Comparison of ENCODE assay signal across 11 cellular contexts in genomic region chr5:132098151-132098594, GRCh38. TPM values are rescaled to one million over a fixed set of nuclear protein-coding genes. Genes with fewer than 3 reads are reported as not detected.
DNase-seq lines count a peak whose midpoint lies in the region; ATAC-seq and TF ChIP-seq lines count a peak whose summit lies in the region.
"Had no signal": no experiment of that assay in that cellular context is flagged by ENCODE, and none has a peak within 500 bp of the region (broad histone marks: within the 10 kb centered on the region; RNA-seq: fewer than 3 reads in every experiment).

No MANE protein-coding gene starts in this region.

- peak overlapping the region; percentile 28 to 77 for H3K4me3 Mint-ChIP-seq in activated T-cell treated with anti-CD3 and anti-CD28 coated beads, Interleukin-2, amount 50 U/mL, for 72 hours
- H3K4me3 Mint-ChIP-seq: neural progenitor cell had no signal

- no peaks in the 10 kb centered on the region for H3K79me2 ChIP-seq in neural cell (replicated peaks; ENCODE audit: insufficient read depth, low read length)

- H3K27ac Mint-ChIP-seq in activated T-cell treated with anti-CD3 and anti-CD28 coated beads, Interleukin-2, amount 50 U/mL, for 72 hours, result peak overlapping the region; percentile 93
- H3K27ac Mint-ChIP-seq: neural progenitor cell had no signal

- TF ChIP-seq CTCF in neural cell (IDR thresholded peaks at IDR 0.05; ENCODE audit: poor library complexity, severe bottlenecking) (no peak), ascending aorta (IDR thresholded peaks at IDR 0.05) (no peak)

- peaks cover 4 to 5% of the 10 kb centered on the region in 2 donors for H3K4me1 ChIP-seq in ascending aorta
- H3K4me1 ChIP-seq: neural progenitor cell had no signal

- no peak for TF ChIP-seq EP300 in neural cell (conservative IDR thresholded peaks at IDR 0.05; ENCODE audit: poor library complexity, severe bottlenecking)

- H3K9me3 ChIP-seq in neural cell (ENCODE audit: low read length) (no peaks in the 10 kb centered on the region), ascending aorta (no peaks in the 10 kb centered on the region)

- H3K9ac ChIP-seq in neural cell (ENCODE audit: low read length), result no peak overlapping the region
- H3K9ac ChIP-seq: neural progenitor cell had no signal

- H4K20me1 ChIP-seq in neural cell (ENCODE audit: insufficient read depth), result no peaks in the 10 kb centered on the region

- H3K36me3 ChIP-seq in neural cell (ENCODE audit: insufficient read depth, low read length) (no peaks in the 10 kb centered on the region), ascending aorta (no peaks in the 10 kb centered on the region)
- H3K36me3 ChIP-seq: neural progenitor cell had no signal

- DNase-seq in activated CD8-positive, alpha-beta memory T cell treated with anti-CD3 and anti-CD28 coated beads for 24 hours, result peak; percentile 65
- DNase-seq in activated CD8-positive, alpha-beta memory T cell treated with anti-CD3 and anti-CD28 coated beads, Interleukin-2, amount 50 U/mL, for 4 hours, result no peak
- peak; percentile 69 to 74 for DNase-seq in activated T-cell treated with anti-CD3 and anti-CD28 coated beads, Interleukin-2, amount 50 U/mL, for 72 hours
- no peak for DNase-seq in activated effector memory CD4-positive, alpha-beta T cell treated with anti-CD3 and anti-CD28 coated beads, Interleukin-2, amount 50 U/mL, for 16 hours
- DNase-seq in ascending aorta (ENCODE audit: low spot score in 2 of 2), result no peak
- no peak for DNase-seq in NCI-H187 treated with DMSO at 0.1 percent for 48 hours (lab: John Stamatoyannopoulos, UW)
- DNase-seq: effector memory CD4-positive, alpha-beta T cell; NCI-H1417 had no signal

- H3F3A ChIP-seq in neural cell (ENCODE audit: insufficient read depth, low read length, poor library complexity, severe bottlenecking), result peaks cover 9% of the 10 kb centered on the region

- H2AFZ ChIP-seq in neural cell (ENCODE audit: low read depth, low read length), result no peak overlapping the region
- H2AFZ ChIP-seq: neural progenitor cell had no signal

- H3K4me1 Mint-ChIP-seq in activated T-cell treated with anti-CD3 and anti-CD28 coated beads, Interleukin-2, amount 50 U/mL, for 72 hours (ENCODE audit: low read depth), result peaks cover 95% of the 10 kb centered on the region
- H3K4me1 Mint-ChIP-seq: neural progenitor cell had no signal

- intact Hi-C loops in ascending aorta (cut with DNase I), result no loop called here

- no peak overlapping the region for H3K4me2 ChIP-seq in neural cell (ENCODE audit: low read length)
- H3K4me2 ChIP-seq: neural progenitor cell had no signal

- H3K9me2 ChIP-seq in neural cell (ENCODE audit: insufficient read depth, low read length), result no peaks in the 10 kb centered on the region

- H3K27me3 ChIP-seq in neural cell (ENCODE audit: insufficient read depth, low read depth, low read length), result no peaks in the 10 kb centered on the region
- no peaks in the 10 kb centered on the region for H3K27me3 ChIP-seq in ascending aorta
- H3K27me3 ChIP-seq: neural progenitor cell had no signal

- peaks cover 9% of the 10 kb centered on the region for H3K27me3 Mint-ChIP-seq in activated T-cell treated with anti-CD3 and anti-CD28 coated beads, Interleukin-2, amount 50 U/mL, for 72 hours (ENCODE audit: low read depth)

- no peak overlapping the region for H3K4me3 ChIP-seq in neural cell (ENCODE audit: low read length)
- no peak overlapping the region for H3K4me3 ChIP-seq in ascending aorta
- H3K4me3 ChIP-seq: neural progenitor cell had no signal

- H3K27ac ChIP-seq in neural cell (ENCODE audit: low read length) (peak overlapping the region; percentile 89), ascending aorta (no peak overlapping the region)
- H3K27ac ChIP-seq: neural progenitor cell had no signal

- ATAC-seq in HG03196 (IDR thresholded peaks at IDR 0.05; ENCODE audit: unreplicated experiment), result peak; percentile 29
- peak; percentile 51 to 53 for ATAC-seq in activated T-cell treated with anti-CD3 and anti-CD28 coated beads, Interleukin-2, amount 50 U/mL, for 72 hours (replicated peaks in 1 of 2)

- no peaks in the 10 kb centered on the region for H3K36me3 Mint-ChIP-seq in activated T-cell treated with anti-CD3 and anti-CD28 coated beads, Interleukin-2, amount 50 U/mL, for 72 hours (ENCODE audit: insufficient read depth in 2 of 2)
- H3K36me3 Mint-ChIP-seq: neural progenitor cell had no signal

- H3K9me3 Mint-ChIP-seq in activated T-cell treated with anti-CD3 and anti-CD28 coated beads, Interleukin-2, amount 50 U/mL, for 72 hours, result no peaks in the 10 kb centered on the region

- no peak for TF ChIP-seq RAD21 in neural cell (conservative IDR thresholded peaks at IDR 0.05)

TF ChIP-seq in neural cell, 6 proteins besides CTCF, POLR2A, EP300 and RAD21:
- TF ChIP-seq REST (IDR thresholded peaks at IDR 0.05; ENCODE audit: borderline replicate concordance) (no peak), SMC3 (conservative IDR thresholded peaks at IDR 0.05; ENCODE audit: poor library complexity) (no peak), MXI1 (conservative IDR thresholded peaks at IDR 0.05; ENCODE audit: poor library complexity, severe bottlenecking) (no peak), EZH2 (IDR thresholded peaks at IDR 0.05; ENCODE audit: borderline replicate concordance, insufficient read depth, low read length, poor library complexity, severe bottlenecking) (no peak), POLR2AphosphoS5 (IDR thresholded peaks at IDR 0.05) (no peak), TAF1 (IDR thresholded peaks at IDR 0.05; ENCODE audit: low read depth) (no peak)

RNA-seq across cellular contexts. Expression of gene CSF2, which starts 24.6 kb away (rescaled TPM):
- 10 to 100 TPM; 31.1 to 50.7 TPM for total RNA-seq in activated T-cell treated with anti-CD3 and anti-CD28 coated beads, Interleukin-2, amount 50 U/mL, for 72 hours
- polyA plus RNA-seq in neural cell, result not detected in 2 replicates
- not detected in 2 replicates for polyA minus RNA-seq in neural cell
- not detected for total RNA-seq in ascending aorta

RNA-seq across cellular contexts. Expression of gene IL3, which starts 37.7 kb away (rescaled TPM):
- total RNA-seq in activated T-cell treated with anti-CD3 and anti-CD28 coated beads, Interleukin-2, amount 50 U/mL, for 72 hours, result 1 to 10 TPM; 6.2 to 8.9 TPM
- not detected in 2 replicates for polyA plus RNA-seq in neural cell
- not detected in 2 replicates for polyA minus RNA-seq in neural cell
- total RNA-seq in ascending aorta, result not detected

Comparison
In these comparisons a context has a peak if more than half of its experiments do, and no peak if none do; other contexts are left out.
1. DNase-seq: peak in activated CD8-positive, alpha-beta memory T cell treated with anti-CD3 and anti-CD28 coated beads for 24 hours (single experiment) and activated T-cell treated with anti-CD3 and anti-CD28 coated beads, Interleukin-2, amount 50 U/mL, for 72 hours (2 of 2); none in activated CD8-positive, alpha-beta memory T cell treated with anti-CD3 and anti-CD28 coated beads, Interleukin-2, amount 50 U/mL, for 4 hours (single experiment), activated effector memory CD4-positive, alpha-beta T cell treated with anti-CD3 and anti-CD28 coated beads, Interleukin-2, amount 50 U/mL, for 16 hours (single experiment), ascending aorta (0 of 2) and NCI-H187 treated with DMSO at 0.1 percent for 48 hours (single experiment).
2. RNA of gene CSF2, which starts 24.6 kb away (total RNA-seq): 31.1 to 50.7 TPM in activated T-cell treated with anti-CD3 and anti-CD28 coated beads, Interleukin-2, amount 50 U/mL, for 72 hours; not detected in ascending aorta (single experiment); every median in the first group is over 10 times any median in the second.